ENCODE assay signal across 22 cellular contexts in genomic region chr16:19503461-19504075, GRCh38.
"Had no signal": no experiment of that assay in that cellular context is flagged by ENCODE, and none has a peak within 500 bp of the region (broad histone marks: within the 10 kb centered on the region; RNA-seq: fewer than 3 reads in every experiment).

No MANE protein-coding gene starts in this region.

- DNase-seq: colonic mucosa; dermis blood vessel endothelial cell; effector CD4-positive, alpha-beta T cell; endodermal cell; erythroblast; foreskin melanocyte; kidney; left cardiac atrium; left ventricle myocardium inferior; lower lobe of right lung; midbrain; naive thymus-derived CD4-positive, alpha-beta T cell; nephron progenitor cell; psoas muscle; retina; right lobe of liver; stimulated activated CD4-positive, alpha-beta T cell treated with anti-CD3 and anti-CD28 coated beads, Interleukin-2, amount 100 ng/mL, for 24 hours; stimulated activated naive CD4-positive, alpha-beta T cell; trophoblast cell had no signal

- H3K4me1 ChIP-seq: colonic mucosa, psoas muscle, right lobe of liver had no signal

- H3K9me3 ChIP-seq: colonic mucosa, left ventricle myocardium inferior, lower lobe of right lung, psoas muscle, right lobe of liver had no signal

- H3K4me3 Mint-ChIP-seq: endodermal cell; memory B cell; naive thymus-derived CD4-positive, alpha-beta T cell; nephron progenitor cell had no signal

- H3K9me3 Mint-ChIP-seq: endodermal cell; memory B cell; naive thymus-derived CD4-positive, alpha-beta T cell; nephron progenitor cell had no signal

- H3K4me2 ChIP-seq: hepatocyte had no signal

- H3K27ac ChIP-seq: colonic mucosa, hepatocyte, left ventricle myocardium inferior, lower lobe of right lung, psoas muscle, right lobe of liver, skin epidermis had no signal

- H3K4me3 ChIP-seq: colonic mucosa, hepatocyte, left ventricle myocardium inferior, lower lobe of right lung, psoas muscle, right lobe of liver, skin epidermis had no signal

- H3K27me3 Mint-ChIP-seq: memory B cell; naive thymus-derived CD4-positive, alpha-beta T cell had no signal

- ATAC-seq: naive thymus-derived CD4-positive, alpha-beta T cell had no signal

- H3K27me3 ChIP-seq: colonic mucosa, hepatocyte, right lobe of liver had no signal

- H3K27ac Mint-ChIP-seq: endodermal cell had no signal

- H2AFZ ChIP-seq: hepatocyte had no signal

- H3K4me1 Mint-ChIP-seq: endodermal cell; memory B cell; naive thymus-derived CD4-positive, alpha-beta T cell; nephron progenitor cell had no signal
